21 cellular contexts compared by ENCODE assay signal in genomic region chr1:64685942-64686341, GRCh38.
"Had no signal": no experiment of that assay in that cellular context is flagged by ENCODE, and none has a peak within 500 bp of the region (broad histone marks: within the 10 kb centered on the region; RNA-seq: fewer than 3 reads in every experiment).

No MANE protein-coding gene starts in this region.

- DNase-seq: cerebellar nuclear complex; dorsolateral prefrontal cortex; effector CD4-positive, alpha-beta T cell; gastrocnemius medialis; left cardiac atrium; left ventricle myocardium inferior; lower lobe of right lung; natural killer cell; right lobe of liver; stimulated activated CD4-positive, alpha-beta T cell treated with anti-CD3 and anti-CD28 coated beads, Interleukin-2, amount 100 ng/mL, for 24 hours; stimulated activated CD4-positive, alpha-beta T cell treated with anti-CD3 and anti-CD28 coated beads, Interleukin-4, amount 100 ng/mL, for 24 hours; stimulated activated naive CD8-positive, alpha-beta T cell treated with anti-CD3 and anti-CD28 coated beads, Interleukin-15, Interleukin-2, amounts not matched to agents 100 U/mL and 50 U/mL, for 24 hours; upper lobe of left lung had no signal

- H3K4me3 ChIP-seq: dorsolateral prefrontal cortex, gastrocnemius medialis, hepatocyte, left ventricle myocardium inferior, lower lobe of right lung, pancreas, right lobe of liver, smooth muscle cell, thoracic aorta, tibial nerve, upper lobe of left lung had no signal

- H3K9me3 ChIP-seq: gastrocnemius medialis, left ventricle myocardium inferior, lower lobe of right lung, neutrophil, pancreas, right lobe of liver, thoracic aorta, tibial nerve, upper lobe of left lung had no signal

- H3K36me3 ChIP-seq: neutrophil, right lobe of liver, tibial nerve had no signal

- H3K4me1 ChIP-seq: right lobe of liver had no signal

- ATAC-seq: stimulated activated memory B cell treated with anti-CD40 and anti-IgM and Interleukin-4, amounts not matched to agents 10 μg/mL and 1 μg/mL and 100 μg/mL, for 72 hours; stimulated activated naive CD8-positive, alpha-beta T cell treated with anti-CD3 and anti-CD28 coated beads, Interleukin-15, Interleukin-2, amounts not matched to agents 100 U/mL and 50 U/mL, for 24 hours had no signal

- H3K27ac ChIP-seq: dorsolateral prefrontal cortex, epithelial cell of prostate, gastrocnemius medialis, hepatocyte, left ventricle myocardium inferior, lower lobe of right lung, neutrophil, right lobe of liver, thoracic aorta, tibial nerve, upper lobe of left lung had no signal

- H3K27me3 ChIP-seq: dorsolateral prefrontal cortex, gastrocnemius medialis, hepatocyte, neutrophil, pancreas, right lobe of liver, tibial nerve, upper lobe of left lung had no signal
